ENCODE assay signal across 20 cellular contexts in genomic region chr12:51428256-51428655, GRCh38. TPM values are rescaled to one million over a fixed set of nuclear protein-coding genes. Genes with fewer than 3 reads are reported as not detected.
DNase-seq lines count a peak whose midpoint lies in the region; TF ChIP-seq lines count a peak whose summit lies in the region.
"Had no signal": no experiment of that assay in that cellular context is flagged by ENCODE, and none has a peak within 500 bp of the region (broad histone marks: within the 10 kb centered on the region; RNA-seq: fewer than 3 reads in every experiment).

No MANE protein-coding gene starts in this region.

- POLR2A ChIA-PET in Caco-2 (lab: Charles Lee): no interaction called here

- H3K4me1 ChIP-seq in Caco-2 (peaks cover 44% of the 10 kb centered on the region), ovary (ENCODE audit: insufficient read depth) (no peaks in the 10 kb centered on the region), MM.1S (ENCODE audit: low read length) (peaks cover 22% of the 10 kb centered on the region), Peyer's patch (peaks cover 0 to 12% (median 4%) of the 10 kb centered on the region in 4 donors)

- no peaks in the 10 kb centered on the region for H3K9me2 ChIP-seq in MM.1S (replicated peaks; ENCODE audit: insufficient read depth, low read length)

- H3K27me3 ChIP-seq in Caco-2 (replicated peaks; ENCODE audit: control insufficient read depth, insufficient read depth, low read length) (no peaks in the 10 kb centered on the region), ovary (no peaks in the 10 kb centered on the region), MM.1S (replicated peaks; ENCODE audit: insufficient read depth, low read length) (no peaks in the 10 kb centered on the region), Peyer's patch (no peaks in the 10 kb centered on the region)
- H3K27me3 ChIP-seq: BLaER1, SJSA1 had no signal

- H4K20me1 ChIP-seq in MM.1S (ENCODE audit: insufficient read depth, low read length): no peaks in the 10 kb centered on the region
- H4K20me1 ChIP-seq: BLaER1 had no signal

- intact Hi-C loops in Caco-2 (cut with micrococcal nuclease; ENCODE audit: unreplicated experiment) (no loop called here), ovary (cut with DNase I) (no loop called here)

- BruUV-seq in Caco-2 (replicated peaks; lab: Mats Ljungman, UMichigan): no TSS peak

- H3K27ac ChIP-seq in ovary: no peak overlapping the region
- H3K27ac ChIP-seq in MM.1S (ENCODE audit: low read length): no peak overlapping the region
- H3K27ac ChIP-seq in Peyer's patch: no peak overlapping the region
- H3K27ac ChIP-seq: 22Rv1, BLaER1, SJSA1 had no signal

- CTCF ChIA-PET in Caco-2 (lab: Charles Lee): no interaction called here

- H3K4me3 ChIP-seq in Caco-2 (ENCODE audit: low read depth, low read length) (no peak overlapping the region), ovary (no peak overlapping the region), MM.1S (ENCODE audit: low read length) (no peak overlapping the region), Peyer's patch (no peak overlapping the region)
- H3K4me3 ChIP-seq: BLaER1, SJSA1 had no signal

- H3K4me2 ChIP-seq in MM.1S (ENCODE audit: low read depth, low read length): no peak overlapping the region
- H3K4me2 ChIP-seq: BLaER1 had no signal

- no peak overlapping the region for H2AFZ ChIP-seq in MM.1S (ENCODE audit: low read length)

- H3K9ac ChIP-seq in MM.1S (ENCODE audit: low read length): no peak overlapping the region
- H3K9ac ChIP-seq: BLaER1 had no signal

- H3K27ac Mint-ChIP-seq in Caco-2 (ENCODE audit: unreplicated experiment): peak overlapping the region; percentile 25
- H3K27ac Mint-ChIP-seq: CD4-positive, alpha-beta T cell had no signal

- DNase-seq in Caco-2: no peak
- peak; percentile 14 for DNase-seq in NCI-H1694 (lab: John Stamatoyannopoulos, UW)
- DNase-seq in NCI-H524 treated with DMSO at 0.1 percent for 48 hours (lab: John Stamatoyannopoulos, UW): peak; percentile 92
- peak; percentile 25 for DNase-seq in cerebellar cortex (ENCODE audit: low spot score)
- DNase-seq in HuH-7.5 (ENCODE audit: low spot score): no peak
- no peak for DNase-seq in ovary
- DNase-seq in MM.1S: no peak
- DNase-seq in Peyer's patch: no peak
- DNase-seq: ACHN; CD4-positive, alpha-beta T cell; COR-L47; DMS53; GF-D8; KG1; NCI-H1417 treated with DMSO at 0.1 percent for 48 hours; NCI-H1930; NCI-H345 had no signal

- no peak for TF ChIP-seq EP300 in ovary (IDR thresholded peaks at IDR 0.05)

- H3K36me3 ChIP-seq in Caco-2 (ENCODE audit: control insufficient read depth, insufficient read depth, low read length) (no peaks in the 10 kb centered on the region), ovary (no peaks in the 10 kb centered on the region), MM.1S (replicated peaks; ENCODE audit: insufficient read depth, low read length) (no peaks in the 10 kb centered on the region), Peyer's patch (no peaks in the 10 kb centered on the region)
- H3K36me3 ChIP-seq: BLaER1 had no signal

- no peaks in the 10 kb centered on the region for H3K79me2 ChIP-seq in MM.1S (ENCODE audit: low read length)

- H3K36me3 Mint-ChIP-seq in Caco-2 (ENCODE audit: insufficient read depth, unreplicated experiment): peaks cover 25% of the 10 kb centered on the region

- TF ChIP-seq POLR2A in ovary (IDR thresholded peaks at IDR 0.05) (no peak), Peyer's patch (IDR thresholded peaks at IDR 0.05) (no peak)

- H3K27me3 Mint-ChIP-seq in Caco-2 (ENCODE audit: insufficient read depth, unreplicated experiment): no peaks in the 10 kb centered on the region
- H3K27me3 Mint-ChIP-seq: CD4-positive, alpha-beta T cell had no signal

- no peak overlapping the region for H3K4me3 Mint-ChIP-seq in Caco-2 (ENCODE audit: unreplicated experiment)
- H3K4me3 Mint-ChIP-seq: CD4-positive, alpha-beta T cell had no signal

- H3K9me3 Mint-ChIP-seq in Caco-2 (ENCODE audit: unreplicated experiment): peaks cover 8% of the 10 kb centered on the region
- H3K9me3 Mint-ChIP-seq: CD4-positive, alpha-beta T cell had no signal

- 89 to 91% (median 90%) methylated on average over 4 of the region's 4 CpGs for whole genome bisulfite sequencing in ovary, 3 donors

- H3F3A ChIP-seq in MM.1S (ENCODE audit: insufficient read depth, low read length): no peaks in the 10 kb centered on the region

- TF ChIP-seq CTCF in Caco-2 (IDR thresholded peaks at IDR 0.05; ENCODE audit: insufficient read depth in 1 of 2, low read depth in 1 of 2, low read length in 1 of 2, severe bottlenecking in 1 of 2, unreplicated experiment in 1 of 2): no peak
- no peak for TF ChIP-seq CTCF in ovary (IDR thresholded peaks at IDR 0.05)
- no peak for TF ChIP-seq CTCF in MM.1S (IDR thresholded peaks at IDR 0.05; ENCODE audit: low read length)
- no peak for TF ChIP-seq CTCF in Peyer's patch (IDR thresholded peaks at IDR 0.05)

- H3K9me3 ChIP-seq in Caco-2 (no peaks in the 10 kb centered on the region), ovary (no peaks in the 10 kb centered on the region), MM.1S (replicated peaks; ENCODE audit: insufficient read depth, low read length) (no peaks in the 10 kb centered on the region), Peyer's patch (no peaks in the 10 kb centered on the region)
- H3K9me3 ChIP-seq: BLaER1, SJSA1 had no signal

- peaks cover 57% of the 10 kb centered on the region for H3K4me1 Mint-ChIP-seq in Caco-2 (ENCODE audit: low read depth, unreplicated experiment)

RNA-seq across cellular contexts. Expression of gene SLC4A8, which starts 3.6 kb away (rescaled TPM):
- total RNA-seq in Caco-2 (2022): 62.7 and 67.0 TPM in 2 replicates
- 10 to 100 TPM in 4 of 7 donors, 1 to 10 TPM in 3; 4.7 to 18.5 (median 10.6) TPM for total RNA-seq in ovary
- 1 to 10 TPM; 1.5 to 4.7 TPM for polyA plus RNA-seq in ovary
- 10 to 100 TPM in 1 of 4 donors, 1 to 10 TPM in 3; 1.9 to 49.5 (median 7.1) TPM for total RNA-seq in Peyer's patch

RNA-seq across cellular contexts. Expression of gene GALNT6, which starts 37.0 kb away (rescaled TPM):
- total RNA-seq in Caco-2 (2022) (170 and 190 TPM in 2 replicates), ovary (10 to 100 TPM in 2 of 7 donors, 1 to 10 TPM in 4, under 1 TPM in 1; 0.56 to 14.5 (median 4.0) TPM), Peyer's patch (10 to 100 TPM; 31.4 to 82.0 (median 54.9) TPM)
- 1 to 10 TPM in 1 of 2 donors, under 1 TPM in 1; 0.51 to 2.7 TPM for polyA plus RNA-seq in ovary

Comparison
In these comparisons a context has a peak if more than half of its experiments do, and no peak if none do; other contexts are left out.
1. DNase-seq: peak in NCI-H1694 (single experiment), NCI-H524 treated with DMSO at 0.1 percent for 48 hours (single experiment) and cerebellar cortex (single experiment); none in Caco-2 (0 of 2), HuH-7.5 (single experiment), ovary (0 of 5), MM.1S (single experiment) and Peyer's patch (0 of 3).